In the genomic region with DNA sequence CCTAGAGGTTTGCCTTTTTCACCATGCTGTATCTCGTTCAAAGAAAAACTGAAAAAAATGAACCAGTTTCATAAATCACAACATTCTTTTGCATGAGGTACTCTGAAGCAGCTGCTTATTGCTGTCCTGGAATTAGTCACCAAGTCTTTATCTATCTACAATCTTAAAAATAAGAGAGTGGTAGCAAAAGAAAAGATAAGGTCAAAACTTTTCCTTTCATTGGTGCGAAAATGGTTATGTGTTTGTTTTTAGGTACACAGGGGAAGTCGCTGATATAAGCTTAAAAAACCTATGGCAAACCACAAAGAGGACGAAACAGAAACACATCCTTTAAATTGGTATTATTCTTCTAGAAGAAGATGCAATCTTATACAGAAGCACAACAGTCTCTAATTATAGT, we compare ENCODE assay signal across 24 cellular contexts. TPM values are rescaled to one million over a fixed set of nuclear protein-coding genes. Genes with fewer than 3 reads are reported as not detected.
A peak's percentile ranks its signal among the peaks of the same experiment; 100 is the strongest.
DNase-seq lines count a peak whose midpoint lies in the region; ATAC-seq and TF ChIP-seq lines count a peak whose summit lies in the region.
"Had no signal": no experiment of that assay in that cellular context is flagged by ENCODE, and none has a peak within 500 bp of the region (broad histone marks: within the 10 kb centered on the region; RNA-seq: fewer than 3 reads in every experiment).

No MANE protein-coding gene starts in this region.

- H3K36me3 ChIP-seq in transverse colon: peaks cover 0 to 33% (median 7%) of the 10 kb centered on the region in 4 donors

- no peak overlapping the region for H3K27ac ChIP-seq in transverse colon
- H3K27ac ChIP-seq: hepatocyte, vagina, WERI-Rb-1 had no signal

- H3K36me3 Mint-ChIP-seq in natural killer cell: peaks cover 19% of the 10 kb centered on the region
- H3K36me3 Mint-ChIP-seq in natural killer cell treated with Interleukin-12 subunit alpha and Interleukin-12 subunit beta and Interleukin-15 and Interleukin-18, amount 100 ng/mL, for 72 hours: peaks cover 26% of the 10 kb centered on the region
- peaks cover 98% of the 10 kb centered on the region for H3K36me3 Mint-ChIP-seq in stimulated activated effector memory CD8-positive, alpha-beta T cell treated with anti-CD3 and anti-CD28 coated beads, Interleukin-12 subunit alpha, Interleukin-12 subunit beta, amount 100 ng/mL, for 72 hours

- H3K9me3 Mint-ChIP-seq in natural killer cell: no peaks in the 10 kb centered on the region
- H3K9me3 Mint-ChIP-seq in natural killer cell treated with Interleukin-12 subunit alpha and Interleukin-12 subunit beta and Interleukin-15 and Interleukin-18, amount 100 ng/mL, for 72 hours: no peaks in the 10 kb centered on the region
- no peaks in the 10 kb centered on the region for H3K9me3 Mint-ChIP-seq in stimulated activated effector memory CD8-positive, alpha-beta T cell treated with anti-CD3 and anti-CD28 coated beads, Interleukin-12 subunit alpha, Interleukin-12 subunit beta, amount 100 ng/mL, for 72 hours
- H3K9me3 Mint-ChIP-seq: endodermal cell, neural crest cell, T-cell had no signal

- H3K4me3 ChIP-seq in transverse colon: no peak overlapping the region
- H3K4me3 ChIP-seq: hepatocyte, vagina had no signal

- no peaks in the 10 kb centered on the region for H3K27me3 Mint-ChIP-seq in natural killer cell (ENCODE audit: low read depth in 2 of 2)
- H3K27me3 Mint-ChIP-seq in natural killer cell treated with Interleukin-12 subunit alpha and Interleukin-12 subunit beta and Interleukin-15 and Interleukin-18, amount 100 ng/mL, for 72 hours: no peaks in the 10 kb centered on the region
- H3K27me3 Mint-ChIP-seq: T-cell had no signal

- intact Hi-C loops in natural killer cell (cut with micrococcal nuclease) (no loop called here), transverse colon (cut with DNase I; ENCODE audit: low total_unique reads) (no loop called here)

- H3K4me3 Mint-ChIP-seq in natural killer cell: no peak overlapping the region
- no peak overlapping the region for H3K4me3 Mint-ChIP-seq in natural killer cell treated with Interleukin-12 subunit alpha and Interleukin-12 subunit beta and Interleukin-15 and Interleukin-18, amount 100 ng/mL, for 72 hours
- no peak overlapping the region for H3K4me3 Mint-ChIP-seq in stimulated activated effector memory CD8-positive, alpha-beta T cell treated with anti-CD3 and anti-CD28 coated beads, Interleukin-12 subunit alpha, Interleukin-12 subunit beta, amount 100 ng/mL, for 72 hours
- H3K4me3 Mint-ChIP-seq: endodermal cell, neural crest cell, T-cell had no signal

- no peaks in the 10 kb centered on the region for H3K4me1 ChIP-seq in transverse colon
- H3K4me1 ChIP-seq: vagina had no signal

- DNase-seq in natural killer cell: no peak
- no peak for DNase-seq in natural killer cell treated with Interleukin-12 subunit alpha and Interleukin-12 subunit beta and Interleukin-15 and Interleukin-18, amount 100 ng/mL, for 72 hours (ENCODE audit: low spot score)
- DNase-seq in stimulated activated effector memory CD8-positive, alpha-beta T cell treated with anti-CD3 and anti-CD28 coated beads, Interleukin-12 subunit alpha, Interleukin-12 subunit beta, amount 100 ng/mL, for 72 hours (ENCODE audit: low spot score in 2 of 2): no peak
- DNase-seq in H4 (ENCODE audit: low spot score): no peak
- no peak for DNase-seq in transverse colon
- no peak for DNase-seq in NCI-H1105 (lab: John Stamatoyannopoulos, UW)
- DNase-seq: activated CD8-positive, alpha-beta memory T cell treated with anti-CD3 and anti-CD28 coated beads for 24 hours; activated effector memory CD4-positive, alpha-beta T cell treated with Interleukin-2 at 50 U/mL for 16 hours; amygdala; C1 segment of cervical spinal cord; DMS153; endodermal cell; KG1; kidney glomerular epithelial cell; mesendoderm; NCI-H1417; T-cell; WERI-Rb-1 had no signal

- TF ChIP-seq POLR2A in transverse colon (IDR thresholded peaks at IDR 0.05): no peak

- H3K4me1 Mint-ChIP-seq in natural killer cell: peaks cover 20 to 23% of the 10 kb centered on the region in 2 donors
- H3K4me1 Mint-ChIP-seq in natural killer cell treated with Interleukin-12 subunit alpha and Interleukin-12 subunit beta and Interleukin-15 and Interleukin-18, amount 100 ng/mL, for 72 hours (ENCODE audit: low read depth in 2 of 2): peaks cover 6 to 14% of the 10 kb centered on the region in 2 donors
- H3K4me1 Mint-ChIP-seq in stimulated activated effector memory CD8-positive, alpha-beta T cell treated with anti-CD3 and anti-CD28 coated beads, Interleukin-12 subunit alpha, Interleukin-12 subunit beta, amount 100 ng/mL, for 72 hours: peaks cover 12% of the 10 kb centered on the region
- H3K4me1 Mint-ChIP-seq: endodermal cell, neural crest cell had no signal

- H3K27me3 ChIP-seq in transverse colon: no peaks in the 10 kb centered on the region
- H3K27me3 ChIP-seq: hepatocyte, vagina had no signal

- no peaks in the 10 kb centered on the region for H3K9me3 ChIP-seq in transverse colon
- H3K9me3 ChIP-seq: vagina had no signal

- 77 to 79% methylated on average over 4 of the region's 4 CpGs for WGBS in transverse colon (ENCODE audit: low coverage in 1 of 2), 2 donors

- no peak for TF ChIP-seq EP300 in transverse colon (IDR thresholded peaks at IDR 0.05; ENCODE audit: low read depth)

- peak overlapping the region; percentile 6 to 67 for H3K27ac Mint-ChIP-seq in natural killer cell
- no peak overlapping the region for H3K27ac Mint-ChIP-seq in natural killer cell treated with Interleukin-12 subunit alpha and Interleukin-12 subunit beta and Interleukin-15 and Interleukin-18, amount 100 ng/mL, for 72 hours
- H3K27ac Mint-ChIP-seq in stimulated activated effector memory CD8-positive, alpha-beta T cell treated with anti-CD3 and anti-CD28 coated beads, Interleukin-12 subunit alpha, Interleukin-12 subunit beta, amount 100 ng/mL, for 72 hours: no peak overlapping the region
- H3K27ac Mint-ChIP-seq: endodermal cell, T-cell had no signal

- TF ChIP-seq CTCF in natural killer cell (IDR thresholded peaks at IDR 0.05) (no peak), transverse colon (IDR thresholded peaks at IDR 0.05) (no peak)

- in situ Hi-C loops in transverse colon (cut with MboI; ENCODE audit: low pct_ligation_motif_present in 1 of 4, low pct_unique_long_range_greater_than_20kb in 1 of 4, low sequenced_read_pairs in 3 of 4): no loop called here

- ATAC-seq in natural killer cell (no peak), GM21786 (IDR thresholded peaks at IDR 0.05; ENCODE audit: unreplicated experiment) (peak; percentile 61), HG03159 (IDR thresholded peaks at IDR 0.05; ENCODE audit: unreplicated experiment) (peak; percentile 75)
- ATAC-seq in natural killer cell treated with Interleukin-12 subunit alpha and Interleukin-12 subunit beta and Interleukin-15 and Interleukin-18, amount 100 ng/mL, for 72 hours: no peak
- ATAC-seq in stimulated activated effector memory CD8-positive, alpha-beta T cell treated with anti-CD3 and anti-CD28 coated beads, Interleukin-12 subunit alpha, Interleukin-12 subunit beta, amount 100 ng/mL, for 72 hours: peak; percentile 31
- ATAC-seq: T-cell had no signal

RNA-seq across cellular contexts. Expression of a gene that starts 20.7 kb away (rescaled TPM):
- total RNA-seq in natural killer cell (1 to 10 TPM; 4.9 to 7.8 (median 5.1) TPM), transverse colon (1 to 10 TPM; 2.0 to 7.9 (median 4.2) TPM)
- total RNA-seq in natural killer cell treated with Interleukin-12 subunit alpha and Interleukin-12 subunit beta and Interleukin-15 and Interleukin-18, amount 100 ng/mL, for 72 hours: 10 to 100 TPM; 16.9 to 19.6 TPM
- 6.8 and 17.0 TPM in 2 replicates for total RNA-seq in H4 (2014; rRNA removed; shearing (Covaris generic))

RNA-seq across cellular contexts. Expression of a gene that starts 34.9 kb away (rescaled TPM):
- total RNA-seq in natural killer cell: under 1 TPM in 1 of 3 donors, not detected in 2; 0.10 TPM
- total RNA-seq in natural killer cell treated with Interleukin-12 subunit alpha and Interleukin-12 subunit beta and Interleukin-15 and Interleukin-18, amount 100 ng/mL, for 72 hours: 1 to 10 TPM; 1.1 to 1.4 TPM
- not detected in 2 replicates for total RNA-seq in H4 (2014; rRNA removed; shearing (Covaris generic))
- total RNA-seq in transverse colon: not detected
- total RNA-seq: renal cortical epithelial cell, vagina had no signal

Comparison
In these comparisons a context has a peak if more than half of its experiments do, and no peak if none do; other contexts are left out.
1. H3K27ac Mint-ChIP-seq: peak in natural killer cell (2 of 2); none in natural killer cell treated with Interleukin-12 subunit alpha and Interleukin-12 subunit beta and Interleukin-15 and Interleukin-18, amount 100 ng/mL, for 72 hours (0 of 2) and stimulated activated effector memory CD8-positive, alpha-beta T cell treated with anti-CD3 and anti-CD28 coated beads, Interleukin-12 subunit alpha, Interleukin-12 subunit beta, amount 100 ng/mL, for 72 hours (single experiment).
2. ATAC-seq: peak in GM21786 (single experiment), HG03159 (single experiment) and stimulated activated effector memory CD8-positive, alpha-beta T cell treated with anti-CD3 and anti-CD28 coated beads, Interleukin-12 subunit alpha, Interleukin-12 subunit beta, amount 100 ng/mL, for 72 hours (single experiment); none in natural killer cell (0 of 3) and natural killer cell treated with Interleukin-12 subunit alpha and Interleukin-12 subunit beta and Interleukin-15 and Interleukin-18, amount 100 ng/mL, for 72 hours (0 of 2).